In the genomic region with DNA sequence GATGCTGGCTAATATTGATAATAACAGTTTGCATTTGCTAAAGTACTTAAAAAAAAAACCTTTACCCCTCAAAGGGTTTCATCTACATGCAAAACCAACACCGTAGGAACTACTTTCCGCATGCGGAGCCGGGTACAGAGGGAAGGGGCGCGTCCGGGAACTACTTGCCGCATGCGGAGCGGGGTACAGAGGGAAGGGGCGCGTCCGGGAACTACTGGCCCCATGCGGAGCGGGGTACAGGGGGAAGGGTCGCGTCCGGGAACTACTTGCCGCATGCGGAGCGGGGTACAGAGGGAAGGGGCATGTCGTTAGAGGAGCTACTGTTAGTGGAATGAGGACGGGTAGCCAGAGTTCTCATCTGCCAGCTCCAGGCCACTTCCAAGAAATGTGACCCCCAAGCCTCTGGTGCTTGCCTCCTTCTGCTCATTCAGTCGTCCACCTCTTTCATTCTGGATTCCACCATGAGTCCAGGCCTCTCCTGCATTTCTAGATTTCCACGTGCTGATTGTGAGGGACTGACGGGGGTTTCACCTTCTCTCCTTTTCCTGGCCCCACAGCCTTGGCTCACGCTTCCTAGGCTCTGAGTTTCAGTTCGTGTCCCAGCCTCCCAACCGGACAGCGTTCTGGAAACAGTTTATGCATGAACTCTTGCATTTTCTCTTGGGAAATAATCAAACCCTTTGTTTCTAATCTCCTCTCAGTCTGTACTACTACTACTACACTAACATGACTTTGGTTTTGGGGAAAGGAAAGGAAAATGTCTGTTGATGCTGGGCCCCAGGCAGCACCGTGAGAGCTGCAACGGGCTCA, we compare ENCODE assay signal across 1 cellular context.
TF ChIP-seq lines count a peak whose summit lies in the region.

No MANE protein-coding gene starts in this region.

TF ChIP-seq in GM12878, 131 proteins besides CTCF, POLR2A, EP300 and RAD21:
- TF ChIP-seq CHD2 (IDR thresholded peaks at IDR 0.05; ENCODE audit: borderline replicate concordance, low read depth, low read length): no peak
- TF ChIP-seq BMI1 (IDR thresholded peaks at IDR 0.05; ENCODE audit: borderline replicate concordance): no peak
- TF ChIP-seq, protein P1, sequence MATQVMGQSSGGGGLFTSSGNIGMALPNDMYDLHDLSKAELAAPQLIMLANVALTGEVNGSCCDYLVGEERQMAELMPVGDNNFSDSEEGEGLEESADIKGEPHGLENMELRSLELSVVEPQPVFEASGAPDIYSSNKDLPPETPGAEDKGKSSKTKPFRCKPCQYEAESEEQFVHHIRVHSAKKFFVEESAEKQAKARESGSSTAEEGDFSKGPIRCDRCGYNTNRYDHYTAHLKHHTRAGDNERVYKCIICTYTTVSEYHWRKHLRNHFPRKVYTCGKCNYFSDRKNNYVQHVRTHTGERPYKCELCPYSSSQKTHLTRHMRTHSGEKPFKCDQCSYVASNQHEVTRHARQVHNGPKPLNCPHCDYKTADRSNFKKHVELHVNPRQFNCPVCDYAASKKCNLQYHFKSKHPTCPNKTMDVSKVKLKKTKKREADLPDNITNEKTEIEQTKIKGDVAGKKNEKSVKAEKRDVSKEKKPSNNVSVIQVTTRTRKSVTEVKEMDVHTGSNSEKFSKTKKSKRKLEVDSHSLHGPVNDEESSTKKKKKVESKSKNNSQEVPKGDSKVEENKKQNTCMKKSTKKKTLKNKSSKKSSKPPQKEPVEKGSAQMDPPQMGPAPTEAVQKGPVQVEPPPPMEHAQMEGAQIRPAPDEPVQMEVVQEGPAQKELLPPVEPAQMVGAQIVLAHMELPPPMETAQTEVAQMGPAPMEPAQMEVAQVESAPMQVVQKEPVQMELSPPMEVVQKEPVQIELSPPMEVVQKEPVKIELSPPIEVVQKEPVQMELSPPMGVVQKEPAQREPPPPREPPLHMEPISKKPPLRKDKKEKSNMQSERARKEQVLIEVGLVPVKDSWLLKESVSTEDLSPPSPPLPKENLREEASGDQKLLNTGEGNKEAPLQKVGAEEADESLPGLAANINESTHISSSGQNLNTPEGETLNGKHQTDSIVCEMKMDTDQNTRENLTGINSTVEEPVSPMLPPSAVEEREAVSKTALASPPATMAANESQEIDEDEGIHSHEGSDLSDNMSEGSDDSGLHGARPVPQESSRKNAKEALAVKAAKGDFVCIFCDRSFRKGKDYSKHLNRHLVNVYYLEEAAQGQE (IDR thresholded peaks at IDR 0.05; ENCODE audit: low read depth, low read length): no peak
- TF ChIP-seq, protein P2, sequence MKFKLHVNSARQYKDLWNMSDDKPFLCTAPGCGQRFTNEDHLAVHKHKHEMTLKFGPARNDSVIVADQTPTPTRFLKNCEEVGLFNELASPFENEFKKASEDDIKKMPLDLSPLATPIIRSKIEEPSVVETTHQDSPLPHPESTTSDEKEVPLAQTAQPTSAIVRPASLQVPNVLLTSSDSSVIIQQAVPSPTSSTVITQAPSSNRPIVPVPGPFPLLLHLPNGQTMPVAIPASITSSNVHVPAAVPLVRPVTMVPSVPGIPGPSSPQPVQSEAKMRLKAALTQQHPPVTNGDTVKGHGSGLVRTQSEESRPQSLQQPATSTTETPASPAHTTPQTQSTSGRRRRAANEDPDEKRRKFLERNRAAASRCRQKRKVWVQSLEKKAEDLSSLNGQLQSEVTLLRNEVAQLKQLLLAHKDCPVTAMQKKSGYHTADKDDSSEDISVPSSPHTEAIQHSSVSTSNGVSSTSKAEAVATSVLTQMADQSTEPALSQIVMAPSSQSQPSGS (IDR thresholded peaks at IDR 0.05; ENCODE audit: low read length): no peak
- no peak for TF ChIP-seq MEF2A (IDR thresholded peaks at IDR 0.05; ENCODE audit: insufficient read depth, low read depth, low read length)
